Comparison of ENCODE assay signal across 9 cellular contexts in the genomic region with DNA sequence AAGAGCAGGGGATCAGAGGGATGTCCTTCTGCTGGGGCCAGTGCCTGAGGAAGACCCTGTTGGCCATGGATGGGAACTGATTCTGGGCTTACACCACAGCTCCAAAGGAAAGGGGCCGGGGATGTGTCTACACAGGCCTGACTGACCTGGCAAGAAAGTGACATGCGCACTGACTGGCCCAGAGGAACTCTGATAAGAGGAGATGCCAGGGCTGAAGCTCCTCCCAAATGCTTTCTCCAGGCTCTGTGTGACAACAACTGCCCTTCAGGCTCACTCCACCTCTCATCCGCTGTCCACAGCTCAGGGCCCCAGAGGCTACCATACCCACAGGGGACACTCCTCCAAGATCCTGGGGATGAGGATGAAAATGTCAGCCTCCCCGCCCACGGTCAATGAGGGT.
DNase-seq lines count a peak whose midpoint lies in the region; ATAC-seq and TF ChIP-seq lines count a peak whose summit lies in the region.
"Had no signal": no experiment of that assay in that cellular context is flagged by ENCODE, and none has a peak within 500 bp of the region (broad histone marks: within the 10 kb centered on the region; RNA-seq: fewer than 3 reads in every experiment).

No MANE protein-coding gene starts in this region.

- H3K27me3 ChIP-seq in OCI-LY3 (ENCODE audit: low read depth, low read length), result peaks cover 24% of the 10 kb centered on the region
- H3K27me3 ChIP-seq in tibial nerve, result no peaks in the 10 kb centered on the region

- no peaks in the 10 kb centered on the region for H4K20me1 ChIP-seq in OCI-LY3 (ENCODE audit: insufficient read depth, low read length)

- no peaks in the 10 kb centered on the region for H3K79me2 ChIP-seq in OCI-LY3 (ENCODE audit: low read length)

- H3K9me3 ChIP-seq in OCI-LY3 (ENCODE audit: insufficient read depth, low read length), result no peaks in the 10 kb centered on the region
- no peaks in the 10 kb centered on the region for H3K9me3 ChIP-seq in tibial nerve

- H3K4me1 ChIP-seq in OCI-LY3 (ENCODE audit: low read length) (peaks cover 53% of the 10 kb centered on the region), tibial nerve (peaks cover 0 to 17% (median 12%) of the 10 kb centered on the region in 4 donors)

- no peak for TF ChIP-seq EP300 in tibial nerve (IDR thresholded peaks at IDR 0.05)

- TF ChIP-seq CTCF in OCI-LY3 (IDR thresholded peaks at IDR 0.05; ENCODE audit: low read depth, low read length) (no peak), tibial nerve (IDR thresholded peaks at IDR 0.05) (no peak)

- 75 to 77% methylated on average over 4 to 5 of the region's 5 CpGs for WGBS in tibial nerve, 2 donors

- H3K4me3 ChIP-seq in OCI-LY3 (ENCODE audit: low read length), result peak overlapping the region; percentile 61
- H3K4me3 ChIP-seq in tibial nerve, result no peak overlapping the region

- peak overlapping the region; percentile 84 for H3K27ac ChIP-seq in OCI-LY3 (ENCODE audit: low read length)
- H3K27ac ChIP-seq in tibial nerve, result peak overlapping the region in 2 of 4 donors; percentile 19 to 32
- H3K27ac ChIP-seq: epithelial cell of prostate had no signal

- peak overlapping the region; percentile 86 for H3K4me2 ChIP-seq in OCI-LY3 (ENCODE audit: low read length)

- H3K36me3 ChIP-seq in OCI-LY3 (replicated peaks; ENCODE audit: low read depth, low read length), result no peaks in the 10 kb centered on the region
- H3K36me3 ChIP-seq in tibial nerve, result no peaks in the 10 kb centered on the region

- no peak overlapping the region for H2AFZ ChIP-seq in OCI-LY3 (ENCODE audit: low read depth, low read length)

- DNase-seq in ELF-1 (ENCODE audit: low read depth, low spot score) (peak; percentile 33), left lobe of liver (ENCODE audit: low spot score) (peak; percentile 72), mucosa of gallbladder (ENCODE audit: low spot score) (no peak), tibial nerve (ENCODE audit: low spot score in 2 of 2) (no peak), AG08395 (ENCODE audit: low spot score) (no peak), iPS-NIHi7 (ENCODE audit: extremely low spot score) (no peak)

- ATAC-seq in GM21737 (IDR thresholded peaks at IDR 0.05; ENCODE audit: unreplicated experiment) (peak; percentile 13), left lobe of liver (peak; percentile 91)

- H3K9ac ChIP-seq in OCI-LY3 (ENCODE audit: low read length), result peak overlapping the region; percentile 60

- no peak for TF ChIP-seq POLR2A in tibial nerve (IDR thresholded peaks at IDR 0.05)

Comparison
In these comparisons a context has a peak if more than half of its experiments do, and no peak if none do; other contexts are left out.
1. DNase-seq: peak in ELF-1 (single experiment) and left lobe of liver (single experiment); none in mucosa of gallbladder (single experiment), tibial nerve (0 of 2), AG08395 (single experiment) and iPS-NIHi7 (single experiment).